ENCODE assay signal across 7 cellular contexts in genomic region chr12:12718382-12718761, GRCh38. TPM values are rescaled to one million over a fixed set of nuclear protein-coding genes. Genes with fewer than 3 reads are reported as not detected.
DNase-seq lines count a peak whose midpoint lies in the region; ATAC-seq, FAIRE-seq and TF ChIP-seq lines count a peak whose summit lies in the region.

No MANE protein-coding gene starts in this region.

- H3K27me3 ChIP-seq in smooth muscle cell (ENCODE audit: low read depth), result no peaks in the 10 kb centered on the region

- DNase-seq in HFFc6 (no peak), glutamatergic neuron (no peak), smooth muscle cell (lab: John Stamatoyannopoulos, UW; ENCODE audit: unreplicated experiment) (no peak), frontal cortex (ENCODE audit: low spot score in 2 of 2) (no peak), cerebellar nuclear complex (lab: John Stamatoyannopoulos, UW) (no peak)

- H3K4me3 ChIP-seq in smooth muscle cell, result peak overlapping the region; percentile 87

- H3K9ac ChIP-seq in smooth muscle cell (ENCODE audit: low read depth), result peak overlapping the region; percentile 72

- peak overlapping the region; percentile 94 for H3K27ac Mint-ChIP-seq in HFFc6
- H3K27ac Mint-ChIP-seq in glutamatergic neuron (ENCODE audit: unreplicated experiment), result peak overlapping the region; percentile 59

- H3K36me3 Mint-ChIP-seq in HFFc6 (ENCODE audit: low read depth), result peaks cover 54% of the 10 kb centered on the region
- H3K36me3 Mint-ChIP-seq in glutamatergic neuron (ENCODE audit: unreplicated experiment), result no peaks in the 10 kb centered on the region

- peaks cover 5% of the 10 kb centered on the region for H3K27me3 Mint-ChIP-seq in HFFc6 (ENCODE audit: insufficient read depth)
- H3K27me3 Mint-ChIP-seq in glutamatergic neuron (ENCODE audit: unreplicated experiment), result peaks cover 6% of the 10 kb centered on the region

- no peak for ATAC-seq in HG03571 (IDR thresholded peaks at IDR 0.05; ENCODE audit: unreplicated experiment)

- no peak for FAIRE-seq in frontal cortex (lab: Jason Lieb, UNC)

- peaks cover 24% of the 10 kb centered on the region for H4K20me1 ChIP-seq in smooth muscle cell (ENCODE audit: low read depth)

- no peak for TF ChIP-seq CTCF in HFFc6 (IDR thresholded peaks at IDR 0.05)
- no peak for TF ChIP-seq CTCF in VCaP (conservative IDR thresholded peaks at IDR 0.05)
- no peak for TF ChIP-seq CTCF in glutamatergic neuron (IDR thresholded peaks at IDR 0.05; ENCODE audit: partially characterized antibody, unreplicated experiment)
- no peak for TF ChIP-seq CTCF in smooth muscle cell (IDR thresholded peaks at IDR 0.05; ENCODE audit: borderline replicate concordance, insufficient read depth, poor library complexity, severe bottlenecking)

- H3K4me3 Mint-ChIP-seq in HFFc6 (peak overlapping the region; percentile 96), glutamatergic neuron (ENCODE audit: unreplicated experiment) (peak overlapping the region; percentile 99)

- H3K4me1 Mint-ChIP-seq in HFFc6 (ENCODE audit: low read depth) (peaks cover 64% of the 10 kb centered on the region), glutamatergic neuron (ENCODE audit: low read depth, unreplicated experiment) (peaks cover 36% of the 10 kb centered on the region)

- H3K9me3 ChIP-seq in smooth muscle cell (replicated peaks; ENCODE audit: low read depth), result no peaks in the 10 kb centered on the region

- no peaks in the 10 kb centered on the region for H3K36me3 ChIP-seq in smooth muscle cell (ENCODE audit: low read depth)

- peaks cover 67% of the 10 kb centered on the region for H3K4me1 ChIP-seq in smooth muscle cell (ENCODE audit: low read depth)

- H3F3A ChIP-seq in smooth muscle cell (ENCODE audit: low read depth), result peaks cover 28% of the 10 kb centered on the region

- H3K9me3 Mint-ChIP-seq in HFFc6, result no peaks in the 10 kb centered on the region
- H3K9me3 Mint-ChIP-seq in glutamatergic neuron (ENCODE audit: unreplicated experiment), result peaks cover 7% of the 10 kb centered on the region

- peak overlapping the region; percentile 64 for H2AFZ ChIP-seq in smooth muscle cell (ENCODE audit: low read depth)

- peak overlapping the region; percentile 96 for H3K4me2 ChIP-seq in smooth muscle cell

- WGBS in smooth muscle cell (ENCODE audit: low lambda C conversion rate), result under 1% methylated on average over 9 of the region's 9 CpGs

- peaks cover 39% of the 10 kb centered on the region for H3K79me2 ChIP-seq in smooth muscle cell (ENCODE audit: low read depth)

- H3K27ac ChIP-seq in VCaP (peak overlapping the region; percentile 99), smooth muscle cell (ENCODE audit: low read depth) (no peak overlapping the region)

RNA-seq across cellular contexts. Expression of gene CDKN1B, which starts 1.2 kb away (rescaled TPM):
- total RNA-seq in HFFc6 (2021; fragmentation: NEBNext Ultra II Directional; extraction: Animal tissue kit (Norgen Biotek cat#: 25700)), result 10 to 100 TPM; 22.9 to 31.4 (median 29.7) TPM
- total RNA-seq in glutamatergic neuron (ENCODE audit: unreplicated experiment) (36.0 TPM), smooth muscle cell (17.4 and 17.7 TPM in 2 replicates), frontal cortex (151 TPM)
- polyA plus RNA-seq in smooth muscle cell, result 2.4 and 3.0 TPM in 2 replicates

RNA-seq across cellular contexts. Expression of gene GPR19, which starts 22.4 kb away (rescaled TPM):
- under 1 TPM in 3 of 6 experiments, not detected in 3; 0.15 to 0.31 (median 0.26) TPM for total RNA-seq in HFFc6 (2021; fragmentation: NEBNext Ultra II Directional; extraction: Animal tissue kit (Norgen Biotek cat#: 25700))
- total RNA-seq in glutamatergic neuron (ENCODE audit: unreplicated experiment) (12.4 TPM), smooth muscle cell (0.31 and 1.5 TPM in 2 replicates), frontal cortex (32.2 TPM)
- polyA plus RNA-seq in smooth muscle cell, result 0.82 and 1.2 TPM in 2 replicates
